Comparison of ENCODE assay signal across 1 cellular context in genomic region chr19:12773571-12773970, GRCh38.
TF ChIP-seq lines count a peak whose summit lies in the region.

No MANE protein-coding gene starts in this region.

TF ChIP-seq in HepG2, 621 proteins besides CTCF, POLR2A, EP300 and RAD21:
- TF ChIP-seq ATF7-NPFF (CRISPR knock-in tag; IDR thresholded peaks at IDR 0.05; ENCODE audit: low read depth) (no peak), ZNF678 (CRISPR knock-in tag; IDR thresholded peaks at IDR 0.05) (no peak), KMT2A (CRISPR knock-in tag; IDR thresholded peaks at IDR 0.05) (no peak), HIVEP1 (CRISPR knock-in tag; IDR thresholded peaks at IDR 0.05) (no peak), ZNF792 (CRISPR knock-in tag; IDR thresholded peaks at IDR 0.05) (no peak), RFX1 (IDR thresholded peaks at IDR 0.05) (no peak), ATF7 (IDR thresholded peaks at IDR 0.05) (peak; percentile 73), ATF7 (CRISPR knock-in tag; IDR thresholded peaks at IDR 0.05) (no peak), CEBPG (CRISPR knock-in tag; IDR thresholded peaks at IDR 0.05) (no peak)
TF ChIP-seq in HepG2: peak in this region for 1.
